In the genomic region with DNA sequence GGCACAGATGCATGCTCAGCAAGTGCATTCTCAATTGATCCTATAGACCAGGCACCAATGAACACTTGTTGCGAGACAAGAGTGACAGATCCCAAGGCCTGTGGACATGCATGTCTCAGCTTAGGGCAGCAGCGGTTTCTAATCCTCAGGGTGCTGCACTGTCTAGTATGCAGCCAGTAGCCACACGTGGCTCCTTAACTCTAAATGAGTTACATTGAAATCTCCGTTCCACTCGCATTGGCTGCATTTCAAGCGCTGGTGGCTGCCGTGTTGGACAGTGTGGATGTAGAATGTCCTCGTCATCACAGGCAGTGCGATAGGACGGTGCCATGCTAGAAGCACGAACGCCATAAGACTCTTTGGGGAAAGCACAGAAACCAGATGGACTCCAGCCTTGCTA, we compare ENCODE assay signal across 17 cellular contexts. TPM values are rescaled to one million over a fixed set of nuclear protein-coding genes. Genes with fewer than 3 reads are reported as not detected.
DNase-seq lines count a peak whose midpoint lies in the region; ATAC-seq and TF ChIP-seq lines count a peak whose summit lies in the region.
"Had no signal": no experiment of that assay in that cellular context is flagged by ENCODE, and none has a peak within 500 bp of the region (broad histone marks: within the 10 kb centered on the region; RNA-seq: fewer than 3 reads in every experiment).

No MANE protein-coding gene starts in this region.

- H3K27me3 Mint-ChIP-seq in T-helper 17 cell, result no peaks in the 10 kb centered on the region
- H3K27me3 Mint-ChIP-seq in natural killer cell (ENCODE audit: low read depth in 2 of 2), result no peaks in the 10 kb centered on the region
- peaks cover 1% of the 10 kb centered on the region for H3K27me3 Mint-ChIP-seq in activated T-helper 1 cell treated with anti-CD3 and anti-CD28 coated beads, Interleukin-12 subunit alpha, Interleukin-12 subunit beta, Interleukin-2, Interleukin-4 antibody, amounts not matched to agents 30 ng/mL and 10 ng/mL and 1 ng/mL, durations not matched to agents 14 hours and 24 hours and 36 hours (ENCODE audit: insufficient read depth)
- H3K27me3 Mint-ChIP-seq: CD8-positive, alpha-beta memory T cell had no signal

- intact Hi-C loops in Right ventricle myocardium inferior (cut with DNase I) (no loop called here), left ventricle myocardium inferior (cut with micrococcal nuclease) (no loop called here), natural killer cell (cut with micrococcal nuclease) (no loop called here)
- intact Hi-C loops in activated T-helper 1 cell treated with anti-CD3 and anti-CD28 coated beads, Interleukin-12 subunit alpha, Interleukin-12 subunit beta, Interleukin-2, Interleukin-4 antibody, amounts not matched to agents 30 ng/mL and 10 ng/mL and 1 ng/mL, durations not matched to agents 14 hours and 24 hours and 36 hours (cut with micrococcal nuclease), result loop anchor here (5.0 to 10.0 kb wide), 5 partner anchors 206 to 1781 kb away; a partner anchor contains a TSS

- H3K27ac Mint-ChIP-seq in T-helper 17 cell (peak overlapping the region; percentile 57), natural killer cell (peak overlapping the region; percentile 93 to 100)
- no peak overlapping the region for H3K27ac Mint-ChIP-seq in activated T-helper 1 cell treated with anti-CD3 and anti-CD28 coated beads, Interleukin-12 subunit alpha, Interleukin-12 subunit beta, Interleukin-2, Interleukin-4 antibody, amounts not matched to agents 30 ng/mL and 10 ng/mL and 1 ng/mL, durations not matched to agents 14 hours and 24 hours and 36 hours

- H3K9me3 ChIP-seq in left ventricle myocardium inferior (replicated peaks) (no peaks in the 10 kb centered on the region), T-helper 17 cell (ENCODE audit: control insufficient read depth, low read length, poor library complexity, severe bottlenecking) (no peaks in the 10 kb centered on the region)

- no peak overlapping the region for H3K27ac ChIP-seq in left ventricle myocardium inferior (replicated peaks)
- H3K27ac ChIP-seq: HL-60 had no signal

- H3K27me3 ChIP-seq in left ventricle myocardium inferior (ENCODE audit: low read depth), result no peaks in the 10 kb centered on the region

- H3K9me3 Mint-ChIP-seq in natural killer cell, result no peaks in the 10 kb centered on the region
- no peaks in the 10 kb centered on the region for H3K9me3 Mint-ChIP-seq in activated T-helper 1 cell treated with anti-CD3 and anti-CD28 coated beads, Interleukin-12 subunit alpha, Interleukin-12 subunit beta, Interleukin-2, Interleukin-4 antibody, amounts not matched to agents 30 ng/mL and 10 ng/mL and 1 ng/mL, durations not matched to agents 14 hours and 24 hours and 36 hours
- H3K9me3 Mint-ChIP-seq: CD8-positive, alpha-beta memory T cell had no signal

- H3K36me3 Mint-ChIP-seq in T-helper 17 cell (ENCODE audit: low read depth) (no peaks in the 10 kb centered on the region), natural killer cell (no peaks in the 10 kb centered on the region)
- H3K36me3 Mint-ChIP-seq in activated T-helper 1 cell treated with anti-CD3 and anti-CD28 coated beads, Interleukin-12 subunit alpha, Interleukin-12 subunit beta, Interleukin-2, Interleukin-4 antibody, amounts not matched to agents 30 ng/mL and 10 ng/mL and 1 ng/mL, durations not matched to agents 14 hours and 24 hours and 36 hours (ENCODE audit: low read depth), result peaks cover 2% of the 10 kb centered on the region
- H3K36me3 Mint-ChIP-seq: CD8-positive, alpha-beta memory T cell had no signal

- H3K36me3 ChIP-seq in left ventricle myocardium inferior, result no peaks in the 10 kb centered on the region

- peaks cover 27% of the 10 kb centered on the region for H3K4me1 ChIP-seq in left ventricle myocardium inferior

- TF ChIP-seq CTCF in left ventricle myocardium inferior (IDR thresholded peaks at IDR 0.05; ENCODE audit: borderline replicate concordance) (no peak), natural killer cell (IDR thresholded peaks at IDR 0.05) (no peak)

- no peak for ATAC-seq in Right ventricle myocardium inferior
- no peak for ATAC-seq in T-helper 17 cell
- no peak for ATAC-seq in natural killer cell
- no peak for ATAC-seq in GM21825 (IDR thresholded peaks at IDR 0.05; ENCODE audit: unreplicated experiment)

- H3K4me1 Mint-ChIP-seq in T-helper 17 cell, result peaks cover 30% of the 10 kb centered on the region
- peaks cover 52 to 70% of the 10 kb centered on the region in 2 donors for H3K4me1 Mint-ChIP-seq in natural killer cell
- H3K4me1 Mint-ChIP-seq in activated T-helper 1 cell treated with anti-CD3 and anti-CD28 coated beads, Interleukin-12 subunit alpha, Interleukin-12 subunit beta, Interleukin-2, Interleukin-4 antibody, amounts not matched to agents 30 ng/mL and 10 ng/mL and 1 ng/mL, durations not matched to agents 14 hours and 24 hours and 36 hours (ENCODE audit: low read depth), result peaks cover 68% of the 10 kb centered on the region

- DNase-seq in Right ventricle myocardium inferior (ENCODE audit: missing footprints) (peak; percentile 14), left ventricle myocardium inferior (no peak), T-helper 17 cell (no peak), natural killer cell (no peak)
- DNase-seq in activated CD8-positive, alpha-beta memory T cell treated with anti-CD3 and anti-CD28 coated beads, Interleukin-2, amount 50 U/mL, for 48 hours, result no peak
- no peak for DNase-seq in activated T-helper 1 cell treated with anti-CD3 and anti-CD28 coated beads, Interleukin-12 subunit alpha, Interleukin-12 subunit beta, Interleukin-2, Interleukin-4 antibody, amounts not matched to agents 30 ng/mL and 10 ng/mL and 1 ng/mL, durations not matched to agents 14 hours and 24 hours and 36 hours (ENCODE audit: low spot score)
- DNase-seq: GF-D8, GOT3, KG1, NCI-H1048, NCI-H146, NCI-H2227 treated with DMSO at 0.1 percent for 48 hours, NCI-H526, OCI-M1 had no signal

- no peak overlapping the region for H3K4me3 ChIP-seq in left ventricle myocardium inferior

- H3K4me3 Mint-ChIP-seq in T-helper 17 cell (no peak overlapping the region), natural killer cell (no peak overlapping the region)
- H3K4me3 Mint-ChIP-seq in activated T-helper 1 cell treated with anti-CD3 and anti-CD28 coated beads, Interleukin-12 subunit alpha, Interleukin-12 subunit beta, Interleukin-2, Interleukin-4 antibody, amounts not matched to agents 30 ng/mL and 10 ng/mL and 1 ng/mL, durations not matched to agents 14 hours and 24 hours and 36 hours, result no peak overlapping the region

RNA-seq across cellular contexts. Expression of a gene that starts 24.0 kb away (rescaled TPM):
- total RNA-seq in Right ventricle myocardium inferior, result 8.0 TPM
- total RNA-seq in left ventricle myocardium inferior, result 6.8 TPM
- total RNA-seq in T-helper 17 cell, result 10 to 100 TPM; 17.6 to 26.7 TPM
- total RNA-seq in natural killer cell, result 10 to 100 TPM in 1 of 3 donors, 1 to 10 TPM in 2; 4.9 to 12.5 (median 9.5) TPM
- total RNA-seq in activated T-helper 1 cell treated with anti-CD3 and anti-CD28 coated beads, Interleukin-12 subunit alpha, Interleukin-12 subunit beta, Interleukin-2, Interleukin-4 antibody, amounts not matched to agents 30 ng/mL and 10 ng/mL and 1 ng/mL, durations not matched to agents 14 hours and 24 hours and 36 hours, result 48.3 and 48.4 TPM in 2 replicates
